19 cellular contexts compared by ENCODE assay signal in the genomic region with DNA sequence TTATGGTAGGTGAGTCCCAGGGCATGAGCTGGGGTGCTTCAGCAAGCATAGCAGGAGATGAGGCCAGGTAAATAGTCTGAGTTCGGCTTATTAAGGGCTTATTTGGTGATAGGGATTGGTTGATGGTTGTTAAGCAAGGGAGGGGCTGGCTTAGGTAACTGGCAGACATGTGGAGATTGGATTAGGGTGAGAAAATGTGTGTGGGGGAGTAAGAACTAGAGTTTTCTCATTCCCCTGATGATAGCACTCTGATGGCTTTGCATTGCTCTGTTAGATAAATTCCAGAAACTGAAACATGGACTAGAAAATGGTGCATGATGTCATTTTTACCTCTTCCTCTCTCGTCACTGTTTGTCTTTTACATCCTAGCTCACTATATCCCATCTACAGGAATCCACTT.
DNase-seq lines count a peak whose midpoint lies in the region; ATAC-seq and TF ChIP-seq lines count a peak whose summit lies in the region.
"Had no signal": no experiment of that assay in that cellular context is flagged by ENCODE, and none has a peak within 500 bp of the region (broad histone marks: within the 10 kb centered on the region; RNA-seq: fewer than 3 reads in every experiment).

No MANE protein-coding gene starts in this region.

- no peak for TF ChIP-seq CTCF in fibroblast of pulmonary artery (IDR thresholded peaks at IDR 0.05; ENCODE audit: low read length, missing control alignments)

- no peak for ATAC-seq in GM18511 (IDR thresholded peaks at IDR 0.05; ENCODE audit: unreplicated experiment)
- ATAC-seq: Panc1 had no signal

- no peak overlapping the region for H3K4me3 ChIP-seq in fibroblast of pulmonary artery (replicated peaks; ENCODE audit: low read depth, low read length)

- DNase-seq in DMS 273 (lab: John Stamatoyannopoulos, UW; ENCODE audit: unreplicated experiment) (peak; percentile 43), DMS 273 treated with DMSO at 0.1 percent for 48 hours (lab: John Stamatoyannopoulos, UW) (no peak), OCI-M1 (lab: John Stamatoyannopoulos, UW) (peak; percentile 17), fibroblast of pulmonary artery (ENCODE audit: low read depth) (peak; percentile 6), inferior parietal cortex (ENCODE audit: extremely low spot score) (no peak), nucleus accumbens (lab: John Stamatoyannopoulos, UW) (no peak)
- DNase-seq: ACHN, Calu3, DMS53, HCEC 1CT, Karpas-422, NCI-H1092 treated with DMSO at 0.1 percent for 48 hours, NCI-H1436, NCI-H187 treated with DMSO at 0.1 percent for 48 hours, NCI-H446 treated with DMSO at 0.1 percent for 48 hours, NCI-H526, SHP77 treated with DMSO at 0.1 percent for 48 hours had no signal

Comparison
In these comparisons a context has a peak if more than half of its experiments do, and no peak if none do; other contexts are left out.
1. DNase-seq: peak in DMS 273 (single experiment), OCI-M1 (single experiment) and fibroblast of pulmonary artery (single experiment); none in DMS 273 treated with DMSO at 0.1 percent for 48 hours (single experiment), inferior parietal cortex (single experiment) and nucleus accumbens (0 of 56).